ENCODE assay signal across 1 cellular context in genomic region chr16:66728117-66728787, GRCh38.
TF ChIP-seq lines count a peak whose summit lies in the region.

No MANE protein-coding gene starts in this region.

TF ChIP-seq in GM23338, 12 proteins besides CTCF, POLR2A, EP300 and RAD21 (continued from another document):
- TF ChIP-seq EZH2phosphoT487 (IDR thresholded peaks at IDR 0.05; ENCODE audit: unreplicated experiment) (no peak), ZNF331 (CRISPR knock-in tag; IDR thresholded peaks at IDR 0.05; ENCODE audit: low read depth) (no peak), ETS1 (IDR thresholded peaks at IDR 0.05) (no peak), STAT1 (IDR thresholded peaks at IDR 0.05; ENCODE audit: unreplicated experiment) (no peak)
